1 cellular context compared by ENCODE assay signal in the genomic region with DNA sequence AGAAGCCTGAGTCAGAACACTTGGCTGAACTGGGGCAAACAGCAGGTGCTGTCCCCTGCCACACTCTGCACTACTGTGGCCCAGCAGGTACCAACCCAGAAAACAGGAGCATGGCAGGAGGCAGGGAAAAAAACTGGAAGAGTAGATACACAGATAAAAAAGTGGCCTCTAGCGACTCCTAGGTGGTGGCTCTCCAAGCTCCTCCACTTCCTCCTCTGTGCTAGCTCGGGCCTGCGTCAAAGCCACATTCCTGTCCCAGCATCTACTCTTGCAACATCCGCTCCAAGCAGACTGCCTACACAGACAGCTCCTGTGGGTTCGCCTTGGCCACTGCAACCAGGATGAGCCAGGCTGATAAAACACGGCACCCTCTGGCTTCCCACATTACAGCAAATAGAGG.
A peak's percentile ranks its signal among the peaks of the same experiment; 100 is the strongest.
TF ChIP-seq lines count a peak whose summit lies in the region.

No MANE protein-coding gene starts in this region.

TF ChIP-seq in K562, 482 proteins besides CTCF, POLR2A, EP300 and RAD21:
- TF ChIP-seq SPI1 (IDR thresholded peaks at IDR 0.05; ENCODE audit: borderline replicate concordance, low read depth, low read length), result peak; percentile 76; the same call in 1 of the 2 replicates
- TF ChIP-seq ZNF175 (CRISPR knock-in tag; IDR thresholded peaks at IDR 0.05; ENCODE audit: low read depth), result 0 out of 2 replicates have a peak, but pooled peaks have one; percentile 46
- peak; percentile 94 for TF ChIP-seq CEBPB (tag; IDR thresholded peaks at IDR 0.05)
- TF ChIP-seq TEAD1 (CRISPR knock-in tag; IDR thresholded peaks at IDR 0.05), result peak; percentile 48 to 78; a peak in 2 of 4 replicates
- TF ChIP-seq ELF2 (CRISPR knock-in tag; IDR thresholded peaks at IDR 0.05), result 0 out of 2 replicates have a peak, but pooled peaks have one; percentile 63
- TF ChIP-seq, protein P1, sequence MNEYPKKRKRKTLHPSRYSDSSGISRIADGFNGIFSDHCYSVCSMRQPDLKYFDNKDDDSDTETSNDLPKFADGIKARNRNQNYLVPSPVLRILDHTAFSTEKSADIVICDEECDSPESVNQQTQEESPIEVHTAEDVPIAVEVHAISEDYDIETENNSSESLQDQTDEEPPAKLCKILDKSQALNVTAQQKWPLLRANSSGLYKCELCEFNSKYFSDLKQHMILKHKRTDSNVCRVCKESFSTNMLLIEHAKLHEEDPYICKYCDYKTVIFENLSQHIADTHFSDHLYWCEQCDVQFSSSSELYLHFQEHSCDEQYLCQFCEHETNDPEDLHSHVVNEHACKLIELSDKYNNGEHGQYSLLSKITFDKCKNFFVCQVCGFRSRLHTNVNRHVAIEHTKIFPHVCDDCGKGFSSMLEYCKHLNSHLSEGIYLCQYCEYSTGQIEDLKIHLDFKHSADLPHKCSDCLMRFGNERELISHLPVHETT (CRISPR knock-in tag; conservative IDR thresholded peaks at IDR 0.05 in 1 of 2, IDR thresholded peaks at IDR 0.05 in 1 of 2), result peak in 1 of 2 experiments; percentile 42; a peak in 1 of 4 replicates
- TF ChIP-seq TEAD4 (IDR thresholded peaks at IDR 0.05; ENCODE audit: low read length), result peak; percentile 50; the same call in 1 of the 2 replicates
- TF ChIP-seq TEAD4 (CRISPR knock-in tag; IDR thresholded peaks at IDR 0.05; ENCODE audit: borderline replicate concordance), result no peak
- TF ChIP-seq, protein P2, sequence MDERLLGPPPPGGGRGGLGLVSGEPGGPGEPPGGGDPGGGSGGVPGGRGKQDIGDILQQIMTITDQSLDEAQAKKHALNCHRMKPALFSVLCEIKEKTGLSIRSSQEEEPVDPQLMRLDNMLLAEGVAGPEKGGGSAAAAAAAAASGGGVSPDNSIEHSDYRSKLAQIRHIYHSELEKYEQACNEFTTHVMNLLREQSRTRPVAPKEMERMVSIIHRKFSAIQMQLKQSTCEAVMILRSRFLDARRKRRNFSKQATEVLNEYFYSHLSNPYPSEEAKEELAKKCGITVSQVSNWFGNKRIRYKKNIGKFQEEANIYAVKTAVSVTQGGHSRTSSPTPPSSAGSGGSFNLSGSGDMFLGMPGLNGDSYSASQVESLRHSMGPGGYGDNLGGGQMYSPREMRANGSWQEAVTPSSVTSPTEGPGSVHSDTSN (CRISPR knock-in tag; IDR thresholded peaks at IDR 0.05; ENCODE audit: low read depth), result no peak
- TF ChIP-seq, protein P2 (tag; conservative IDR thresholded peaks at IDR 0.05; ENCODE audit: low read depth), result no peak
- no peak for TF ChIP-seq JUND (IDR thresholded peaks at IDR 0.05; ENCODE audit: borderline replicate concordance, low read depth, low read length)
- TF ChIP-seq JUND (tag; IDR thresholded peaks at IDR 0.05; ENCODE audit: borderline replicate concordance, low read depth, low read length), result peak; percentile 41; the same call in 1 of the 3 replicates
- TF ChIP-seq NEUROD1 (IDR thresholded peaks at IDR 0.05; ENCODE audit: borderline replicate concordance, low read depth, low read length, partially characterized antibody), result no peak
- TF ChIP-seq NRF1 (conservative IDR thresholded peaks at IDR 0.05 in 1 of 2, IDR thresholded peaks at IDR 0.05 in 1 of 2), result peak in 1 of 2 experiments; percentile 34; a peak in 1 of 4 replicates
- no peak for TF ChIP-seq CREB1 (IDR thresholded peaks at IDR 0.05)
- no peak for TF ChIP-seq CREB1 (CRISPR knock-in tag; IDR thresholded peaks at IDR 0.05)
- peak; percentile 55 for TF ChIP-seq GABPA (tag; conservative IDR thresholded peaks at IDR 0.05; ENCODE audit: low read depth)
- peak; percentile 35; the same call in 1 of the 2 replicates for TF ChIP-seq ZNF384 (IDR thresholded peaks at IDR 0.05; ENCODE audit: low read depth, low read length)
- TF ChIP-seq CEBPG (CRISPR knock-in tag; IDR thresholded peaks at IDR 0.05), result no peak
- TF ChIP-seq CEBPG (tag; conservative IDR thresholded peaks at IDR 0.05 in 1 of 2, IDR thresholded peaks at IDR 0.05 in 1 of 2), result peak; percentile 69
- TF ChIP-seq ETV1 (tag; conservative IDR thresholded peaks at IDR 0.05; ENCODE audit: low read depth), result peak; percentile 42
- peak; percentile 36 for TF ChIP-seq SMAD4 (CRISPR knock-in tag; conservative IDR thresholded peaks at IDR 0.05)
- TF ChIP-seq CTBP1 (IDR thresholded peaks at IDR 0.05; ENCODE audit: borderline replicate concordance), result 0 out of 2 replicates have a peak, but pooled peaks have one; percentile 46
- no peak; the same call in 1 of the 2 replicates for TF ChIP-seq ELF1 (tag; IDR thresholded peaks at IDR 0.05)
- no peak for TF ChIP-seq MEF2A (IDR thresholded peaks at IDR 0.05; ENCODE audit: control insufficient read depth, low read depth, low read length)
- 0 out of 2 replicates have a peak, but pooled peaks have one; percentile 39 for TF ChIP-seq RREB1 (CRISPR knock-in tag; IDR thresholded peaks at IDR 0.05)
- peak in 1 of 2 experiments; percentile 40; a peak in 1 of 4 replicates for TF ChIP-seq RCOR1 (IDR thresholded peaks at IDR 0.05; ENCODE audit: borderline replicate concordance in 1 of 2, low read depth in 2 of 2, low read length in 2 of 2)
- peak; percentile 40; the same call in 1 of the 2 replicates for TF ChIP-seq DEAF1 (CRISPR knock-in tag; IDR thresholded peaks at IDR 0.05)
- TF ChIP-seq, protein P3, sequence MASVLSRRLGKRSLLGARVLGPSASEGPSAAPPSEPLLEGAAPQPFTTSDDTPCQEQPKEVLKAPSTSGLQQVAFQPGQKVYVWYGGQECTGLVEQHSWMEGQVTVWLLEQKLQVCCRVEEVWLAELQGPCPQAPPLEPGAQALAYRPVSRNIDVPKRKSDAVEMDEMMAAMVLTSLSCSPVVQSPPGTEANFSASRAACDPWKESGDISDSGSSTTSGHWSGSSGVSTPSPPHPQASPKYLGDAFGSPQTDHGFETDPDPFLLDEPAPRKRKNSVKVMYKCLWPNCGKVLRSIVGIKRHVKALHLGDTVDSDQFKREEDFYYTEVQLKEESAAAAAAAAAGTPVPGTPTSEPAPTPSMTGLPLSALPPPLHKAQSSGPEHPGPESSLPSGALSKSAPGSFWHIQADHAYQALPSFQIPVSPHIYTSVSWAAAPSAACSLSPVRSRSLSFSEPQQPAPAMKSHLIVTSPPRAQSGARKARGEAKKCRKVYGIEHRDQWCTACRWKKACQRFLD (CRISPR knock-in tag; IDR thresholded peaks at IDR 0.05), result 0 out of 2 replicates have a peak, but pooled peaks have one; percentile 54
